15 cellular contexts compared by ENCODE assay signal in the genomic region with DNA sequence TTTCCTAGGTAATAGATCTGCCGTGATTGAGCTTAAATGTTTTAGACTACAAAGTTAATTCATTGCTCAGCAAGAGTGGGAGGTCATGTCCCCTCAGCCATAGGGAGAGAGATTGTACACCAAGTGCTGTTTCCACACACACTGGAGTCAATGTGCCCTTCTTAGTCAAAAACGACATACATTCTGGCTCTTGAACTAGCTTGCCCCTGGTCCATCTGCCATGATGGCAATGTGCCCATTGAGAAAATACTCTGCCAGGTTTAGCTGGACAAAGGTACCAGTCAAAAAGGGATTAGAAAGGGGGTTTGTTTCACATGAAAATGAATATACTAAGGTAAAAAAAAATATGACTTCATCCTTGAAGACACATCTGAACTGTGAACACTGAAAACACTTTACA.
A peak's percentile ranks its signal among the peaks of the same experiment; 100 is the strongest.
DNase-seq lines count a peak whose midpoint lies in the region; ATAC-seq lines count a peak whose summit lies in the region.
"Had no signal": no experiment of that assay in that cellular context is flagged by ENCODE, and none has a peak within 500 bp of the region (broad histone marks: within the 10 kb centered on the region; RNA-seq: fewer than 3 reads in every experiment).

No MANE protein-coding gene starts in this region.

- DNase-seq in NCI-H2171 treated with DMSO at 0.1 percent for 48 hours (lab: John Stamatoyannopoulos, UW): peak; percentile 3
- DNase-seq in NCI-H2171 (lab: John Stamatoyannopoulos, UW): no peak
- peak; percentile 27 for DNase-seq in NCI-H1092 (lab: John Stamatoyannopoulos, UW)
- DNase-seq in NCI-H524 (lab: John Stamatoyannopoulos, UW): peak; percentile 75 to 85
- peak; percentile 64 for DNase-seq in cerebellum (ENCODE audit: low spot score)
- DNase-seq in Right ventricle myocardium inferior (ENCODE audit: missing footprints): no peak
- no peak for DNase-seq in naive thymus-derived CD8-positive, alpha-beta T cell
- DNase-seq in AML-193 (lab: John Stamatoyannopoulos, UW): no peak
- DNase-seq: 8988T; CD8-positive, alpha-beta T cell; DMS153; DMS79 treated with DMSO at 0.1 percent for 48 hours; H9 had no signal

- H3K27me3 Mint-ChIP-seq in naive thymus-derived CD8-positive, alpha-beta T cell: no peaks in the 10 kb centered on the region
- H3K27me3 Mint-ChIP-seq: B cell had no signal

- H3K4me3 Mint-ChIP-seq in naive thymus-derived CD8-positive, alpha-beta T cell: no peak overlapping the region
- H3K4me3 Mint-ChIP-seq: B cell; CD8-positive, alpha-beta T cell; H9 had no signal

- POLR2A ChIA-PET in naive thymus-derived CD8-positive, alpha-beta T cell (lab: Charles Lee): no interaction called here

- intact Hi-C loops in Right ventricle myocardium inferior (cut with DNase I): no loop called here

- no peaks in the 10 kb centered on the region for H3K4me1 Mint-ChIP-seq in naive thymus-derived CD8-positive, alpha-beta T cell
- H3K4me1 Mint-ChIP-seq: B cell, H9 had no signal

- H3K27ac Mint-ChIP-seq in naive thymus-derived CD8-positive, alpha-beta T cell: no peak overlapping the region
- H3K27ac Mint-ChIP-seq: B cell; CD8-positive, alpha-beta T cell; H9 had no signal

- no peaks in the 10 kb centered on the region for H3K36me3 Mint-ChIP-seq in naive thymus-derived CD8-positive, alpha-beta T cell
- H3K36me3 Mint-ChIP-seq: CD8-positive, alpha-beta T cell had no signal

- ATAC-seq in Right ventricle myocardium inferior: no peak
- ATAC-seq in naive thymus-derived CD8-positive, alpha-beta T cell: no peak
- ATAC-seq: CD8-positive, alpha-beta T cell; GM12878 had no signal

- H3K9me3 Mint-ChIP-seq in naive thymus-derived CD8-positive, alpha-beta T cell: peaks cover 0 to 20% (median 9%) of the 10 kb centered on the region in 9 donors

Comparison
In these comparisons a context has a peak if more than half of its experiments do, and no peak if none do; other contexts are left out.
1. DNase-seq: peak in NCI-H2171 treated with DMSO at 0.1 percent for 48 hours (single experiment), NCI-H1092 (single experiment), NCI-H524 (2 of 2) and cerebellum (single experiment); none in NCI-H2171 (single experiment), Right ventricle myocardium inferior (single experiment), naive thymus-derived CD8-positive, alpha-beta T cell (0 of 10) and AML-193 (0 of 2).